In genomic region chr2:186382932-186383331, GRCh38 we compare ENCODE assay signal across 1 cellular context.
TF ChIP-seq lines count a peak whose summit lies in the region.

No MANE protein-coding gene starts in this region.

TF ChIP-seq in HepG2, 621 proteins besides CTCF, POLR2A, EP300 and RAD21 (continued from another document):
- TF ChIP-seq CSRNP2 (CRISPR knock-in tag; conservative IDR thresholded peaks at IDR 0.05; ENCODE audit: low read depth) (no peak), ZNF737 (CRISPR knock-in tag; IDR thresholded peaks at IDR 0.05; ENCODE audit: borderline replicate concordance) (no peak), HNF4G (IDR thresholded peaks at IDR 0.05; ENCODE audit: borderline replicate concordance, low read depth, low read length) (peak; percentile 85), HNF4G (CRISPR knock-in tag; IDR thresholded peaks at IDR 0.05; ENCODE audit: borderline replicate concordance, low read depth) (peak; percentile 68; the same call in 1 of the 2 replicates), ZNF18 (CRISPR knock-in tag; IDR thresholded peaks at IDR 0.05; ENCODE audit: insufficient replicate concordance) (no peak), ZNF564 (CRISPR knock-in tag; IDR thresholded peaks at IDR 0.05) (peak; percentile 47; the same call in 1 of the 2 replicates), ZNF460 (CRISPR knock-in tag; IDR thresholded peaks at IDR 0.05; ENCODE audit: borderline replicate concordance) (no peak), ZNF607 (CRISPR knock-in tag; IDR thresholded peaks at IDR 0.05; ENCODE audit: borderline replicate concordance) (no peak), DMTF1 (CRISPR knock-in tag; IDR thresholded peaks at IDR 0.05) (no peak), MLXIP (CRISPR knock-in tag; IDR thresholded peaks at IDR 0.05; ENCODE audit: borderline replicate concordance) (no peak), PRDM15 (CRISPR knock-in tag; IDR thresholded peaks at IDR 0.05) (no peak), ZEB1 (IDR thresholded peaks at IDR 0.05; ENCODE audit: insufficient replicate concordance, low read depth) (no peak), HCFC1 (IDR thresholded peaks at IDR 0.05; ENCODE audit: low read depth, low read length) (no peak), BATF2 (CRISPR knock-in tag; IDR thresholded peaks at IDR 0.05) (no peak), ATF7 (IDR thresholded peaks at IDR 0.05) (no peak), ATF7 (CRISPR knock-in tag; IDR thresholded peaks at IDR 0.05) (no peak), GATA4 (IDR thresholded peaks at IDR 0.05; ENCODE audit: borderline replicate concordance, low read depth) (0 out of 2 replicates have a peak, but pooled peaks have one; percentile 52), MYNN (CRISPR knock-in tag; IDR thresholded peaks at IDR 0.05; ENCODE audit: low read depth) (no peak), CC2D1A (CRISPR knock-in tag; IDR thresholded peaks at IDR 0.05) (no peak), NR2F2 (IDR thresholded peaks at IDR 0.05; ENCODE audit: borderline replicate concordance, low read depth) (peak; percentile 78; the same call in 1 of the 2 replicates), ATF5 (CRISPR knock-in tag; IDR thresholded peaks at IDR 0.05; ENCODE audit: low read depth) (no peak), FLYWCH1 (CRISPR knock-in tag; IDR thresholded peaks at IDR 0.05) (no peak), ZBTB43 (CRISPR knock-in tag; conservative IDR thresholded peaks at IDR 0.05) (no peak), GMEB2 (CRISPR knock-in tag; IDR thresholded peaks at IDR 0.05; ENCODE audit: low read depth) (no peak), ZNF335 (CRISPR knock-in tag; IDR thresholded peaks at IDR 0.05) (no peak)
